In the genomic region with DNA sequence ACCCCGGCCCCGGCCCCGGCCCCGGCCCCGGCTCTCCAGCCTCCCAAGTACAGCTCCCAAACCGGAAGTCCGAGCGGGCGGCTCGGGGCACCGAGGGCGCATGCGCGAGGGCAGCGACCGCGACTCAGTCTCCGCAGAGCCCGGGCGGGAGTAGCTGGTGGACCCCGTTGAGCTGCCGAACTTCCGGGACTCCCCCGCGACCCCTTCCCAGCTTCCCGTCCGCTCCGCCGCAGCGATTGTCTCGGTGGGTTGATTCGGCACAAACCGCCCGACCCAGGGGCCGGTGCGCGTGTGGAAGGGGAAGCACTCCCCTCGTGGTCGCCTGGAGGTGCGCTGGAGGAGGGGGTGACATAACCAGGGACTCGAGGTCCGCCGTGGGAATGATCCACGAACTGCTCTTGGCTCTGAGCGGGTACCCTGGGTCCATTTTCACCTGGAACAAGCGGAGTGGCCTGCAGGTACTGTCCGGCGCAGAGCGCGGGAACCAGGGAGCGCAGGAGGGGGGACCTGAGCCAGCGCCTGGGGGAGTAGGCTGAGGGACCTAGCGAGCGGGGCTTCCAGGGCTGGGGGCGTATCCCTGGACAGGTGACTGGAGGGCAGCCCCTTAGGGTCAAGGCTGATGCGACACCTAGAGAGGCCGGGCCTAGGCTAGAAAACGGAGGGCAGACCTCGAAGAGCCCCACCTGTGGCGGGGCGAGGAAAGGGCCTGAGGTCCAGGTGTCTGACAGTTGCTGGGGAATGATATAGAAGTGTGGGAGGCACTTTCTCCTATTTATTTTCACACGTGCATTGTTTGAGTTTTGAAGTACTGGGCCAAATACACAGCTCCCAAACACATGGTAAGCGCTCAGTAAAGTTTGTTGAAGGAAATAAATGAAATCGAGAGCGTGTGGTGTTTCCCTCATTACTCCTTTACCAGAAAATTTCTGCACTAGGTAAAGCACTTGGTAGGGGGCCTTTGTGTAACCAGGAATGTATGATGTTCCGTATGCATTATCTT, we compare ENCODE assay signal across 8 cellular contexts. TPM values are rescaled to one million over a fixed set of nuclear protein-coding genes. Genes with fewer than 3 reads are reported as not detected.
DNase-seq lines count a peak whose midpoint lies in the region; ATAC-seq and TF ChIP-seq lines count a peak whose summit lies in the region.

A gene with protein sequence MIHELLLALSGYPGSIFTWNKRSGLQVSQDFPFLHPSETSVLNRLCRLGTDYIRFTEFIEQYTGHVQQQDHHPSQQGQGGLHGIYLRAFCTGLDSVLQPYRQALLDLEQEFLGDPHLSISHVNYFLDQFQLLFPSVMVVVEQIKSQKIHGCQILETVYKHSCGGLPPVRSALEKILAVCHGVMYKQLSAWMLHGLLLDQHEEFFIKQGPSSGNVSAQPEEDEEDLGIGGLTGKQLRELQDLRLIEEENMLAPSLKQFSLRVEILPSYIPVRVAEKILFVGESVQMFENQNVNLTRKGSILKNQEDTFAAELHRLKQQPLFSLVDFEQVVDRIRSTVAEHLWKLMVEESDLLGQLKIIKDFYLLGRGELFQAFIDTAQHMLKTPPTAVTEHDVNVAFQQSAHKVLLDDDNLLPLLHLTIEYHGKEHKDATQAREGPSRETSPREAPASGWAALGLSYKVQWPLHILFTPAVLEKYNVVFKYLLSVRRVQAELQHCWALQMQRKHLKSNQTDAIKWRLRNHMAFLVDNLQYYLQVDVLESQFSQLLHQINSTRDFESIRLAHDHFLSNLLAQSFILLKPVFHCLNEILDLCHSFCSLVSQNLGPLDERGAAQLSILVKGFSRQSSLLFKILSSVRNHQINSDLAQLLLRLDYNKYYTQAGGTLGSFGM (plus strand): TSS at position 127 of the 1,000 bp plus-strand sequence. CDS start 254 bp downstream, at position 381.
A gene (minus strand): TSS at position 69 of the 1,000 bp plus-strand sequence. CDS start 1,130 bp downstream, outside the sequence.

- TF ChIP-seq CTCF in AG10803 (conservative IDR thresholded peaks at IDR 0.05; ENCODE audit: low read length) (peak; percentile 21), dorsolateral prefrontal cortex (IDR thresholded peaks at IDR 0.05 in 54 of 56, conservative IDR thresholded peaks at IDR 0.05 in 2 of 56; ENCODE audit: low read depth in 1 of 56, partially characterized antibody in 56 of 56) (peak in 24 of 56 donors; percentile 5 to 48 (median 16)), lower leg skin (IDR thresholded peaks at IDR 0.05) (peak in 1 of 3 donors; percentile 19)

- TF ChIP-seq POLR2A in lower leg skin (IDR thresholded peaks at IDR 0.05), result no peak

- intact Hi-C loops in dorsolateral prefrontal cortex (cut with DNase I), result loop anchor here in 1 of 2 donors (2.0 to 10.0 kb wide), 2 partner anchors 70 to 154 kb away; no protein-coding TSS in a partner anchor
- intact Hi-C loops in lower leg skin (cut with DNase I; ENCODE audit: low total_unique reads), result no loop called here

- H3K4me3 ChIP-seq in AG10803 (ENCODE audit: low read length), result peak within 1 kb of the TSS; percentile 95
- H3K4me3 ChIP-seq in dorsolateral prefrontal cortex, result peak within 1 kb of the TSS; percentile 54 to 99 (median 92)
- peak within 1 kb of the TSS; percentile 45 for H3K4me3 ChIP-seq in lower leg skin (ENCODE audit: low read depth, poor library complexity, severe bottlenecking)

- 4 to 7% methylated on average over 23 to 42 of the region's 66 CpGs for WGBS in lower leg skin, 2 donors

- ATAC-seq in GM19035 (IDR thresholded peaks at IDR 0.05; ENCODE audit: unreplicated experiment) (peak; percentile 82), HG03354 (IDR thresholded peaks at IDR 0.05; ENCODE audit: poor library complexity, severe bottlenecking, unreplicated experiment) (peak; percentile 78)

- H3K27me3 ChIP-seq in dorsolateral prefrontal cortex, result no peaks in the 10 kb centered on the region

- peak within 1 kb of the TSS in 52 of 59 donors; percentile 0 to 93 (median 71) for H3K27ac ChIP-seq in dorsolateral prefrontal cortex

- DNase-seq in AG10803 (ENCODE audit: low read depth) (peak; percentile 68), NCI-H69 (lab: John Stamatoyannopoulos, UW) (peak; percentile 93), dorsolateral prefrontal cortex (peak; percentile 64 to 91 (median 70)), lower leg skin (ENCODE audit: low spot score in 2 of 2) (peak; percentile 40 to 95)
- peak; percentile 60 to 72 for DNase-seq in activated CD4-positive, alpha-beta T cell treated with anti-CD3 and anti-CD28 coated beads, Interleukin-2, amount 50 U/mL, for 24 hours (ENCODE audit: low read depth in 1 of 2, low spot score in 1 of 2)
- DNase-seq in stimulated activated CD4-positive, alpha-beta T cell treated with anti-CD3 and anti-CD28 coated beads, Interleukin-4, amount 100 ng/mL, for 48 hours (ENCODE audit: low read depth in 2 of 2), result peak; percentile 69 to 75

RNA-seq across cellular contexts. Expression of the first gene that starts in this region (rescaled TPM):
- total RNA-seq in dorsolateral prefrontal cortex (10 to 100 TPM; 19.0 to 42.6 (median 29.7) TPM), lower leg skin (10 to 100 TPM; 12.3 to 19.4 (median 15.3) TPM)

RNA-seq across cellular contexts. Expression of the second gene that starts in this region (rescaled TPM):
- total RNA-seq in dorsolateral prefrontal cortex (10 to 100 TPM; 16.1 to 41.9 (median 26.0) TPM), lower leg skin (10 to 100 TPM in 3 of 4 donors, 1 to 10 TPM in 1; 9.6 to 20.6 (median 12.9) TPM)

Comparison
In these comparisons a context has a peak if more than half of its experiments do, and no peak if none do; other contexts are left out.
1. Peak in every context shown above with its lines: DNase-seq, ATAC-seq, H3K4me3 ChIP-seq and H3K27ac ChIP-seq.
2. H3K4me3 ChIP-seq: peak in every context shown above with its lines; median percentile 95 in AG10803; 92 in dorsolateral prefrontal cortex; 45 in lower leg skin.